25 cellular contexts compared by ENCODE assay signal in the genomic region with DNA sequence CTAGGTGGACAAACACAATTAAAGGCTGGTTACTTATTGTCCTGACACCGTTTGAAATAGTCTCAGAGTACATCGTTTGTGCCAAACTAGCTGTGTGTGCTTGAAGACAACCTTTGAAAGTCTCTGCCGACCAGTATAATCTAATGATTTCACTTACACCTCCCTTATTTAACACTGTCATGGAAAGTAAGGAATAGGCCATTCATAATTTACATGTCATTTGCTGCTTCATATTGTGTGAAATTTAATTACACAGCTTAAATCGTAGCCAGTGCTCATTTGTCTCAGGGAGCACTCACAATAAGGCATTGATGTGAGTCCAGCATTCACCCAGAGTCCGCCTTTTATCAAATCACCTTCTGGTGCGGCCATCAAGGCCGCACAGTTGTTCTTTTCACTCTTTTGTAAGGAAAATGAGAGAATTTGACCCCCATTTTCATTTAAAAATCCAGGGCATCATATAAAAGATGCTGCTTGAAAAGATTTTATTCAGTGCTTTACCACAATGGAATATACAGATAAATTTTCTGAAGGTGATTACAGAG. TPM values are rescaled to one million over a fixed set of nuclear protein-coding genes. Genes with fewer than 3 reads are reported as not detected.
"Had no signal": no experiment of that assay in that cellular context is flagged by ENCODE, and none has a peak within 500 bp of the region (broad histone marks: within the 10 kb centered on the region; RNA-seq: fewer than 3 reads in every experiment).

No MANE protein-coding gene starts in this region.

- H3K4me1 Mint-ChIP-seq: activated CD4-positive, alpha-beta T cell treated with anti-CD3 and anti-CD28 coated beads, Interleukin-2, amount 10 ng/mL, durations not matched to agents 24 days and 14 days; activated CD8-positive, alpha-beta memory T cell treated with anti-CD3 and anti-CD28 coated beads, Interleukin-2, amount 10 ng/mL, durations not matched to agents 7 days and 5 days; activated naive CD4-positive, alpha-beta T cell treated with anti-CD3 and anti-CD28 coated beads, Interleukin-2, amount 10 ng/mL, durations not matched to agents 7 days and 5 days; activated naive CD8-positive, alpha-beta T cell treated with anti-CD3 and anti-CD28 coated beads for 36 hours; activated T-helper 17 cell treated with anti-CD3 and anti-CD28 coated beads, Interleukin-2, amount 50 U/mL, for 72 hours; central memory CD8-positive, alpha-beta T cell; T-helper 17 cell had no signal

- H3K27me3 Mint-ChIP-seq: activated CD4-positive, alpha-beta T cell treated with anti-CD3 and anti-CD28 coated beads, Interleukin-2, amount 10 ng/mL, durations not matched to agents 24 days and 14 days; activated CD8-positive, alpha-beta memory T cell treated with anti-CD3 and anti-CD28 coated beads, Interleukin-2, amount 10 ng/mL, durations not matched to agents 7 days and 5 days; activated naive CD4-positive, alpha-beta T cell treated with anti-CD3 and anti-CD28 coated beads, Interleukin-2, amount 10 ng/mL, durations not matched to agents 7 days and 5 days; activated naive CD8-positive, alpha-beta T cell treated with anti-CD3 and anti-CD28 coated beads for 36 hours; activated T-cell treated with anti-CD3 and anti-CD28 coated beads, Interleukin-2, amount 50 U/mL, for 24 hours; activated T-helper 17 cell treated with anti-CD3 and anti-CD28 coated beads, Interleukin-2, amount 50 U/mL, for 72 hours; central memory CD8-positive, alpha-beta T cell; T-helper 17 cell had no signal

- H3K9me3 Mint-ChIP-seq: activated CD4-positive, alpha-beta T cell treated with anti-CD3 and anti-CD28 coated beads, Interleukin-2, amount 10 ng/mL, durations not matched to agents 24 days and 14 days; activated naive CD4-positive, alpha-beta T cell treated with anti-CD3 and anti-CD28 coated beads, Interleukin-2, amount 10 ng/mL, durations not matched to agents 7 days and 5 days; activated naive CD8-positive, alpha-beta T cell treated with anti-CD3 and anti-CD28 coated beads for 36 hours; activated T-cell treated with anti-CD3 and anti-CD28 coated beads, Interleukin-2, amount 50 U/mL, for 24 hours; activated T-helper 17 cell treated with anti-CD3 and anti-CD28 coated beads, Interleukin-2, amount 50 U/mL, for 72 hours; central memory CD8-positive, alpha-beta T cell; WTC11 had no signal

- H3K36me3 ChIP-seq: adrenal gland had no signal

- H3K4me3 Mint-ChIP-seq: activated CD4-positive, alpha-beta T cell treated with anti-CD3 and anti-CD28 coated beads, Interleukin-2, amount 10 ng/mL, durations not matched to agents 24 days and 14 days; activated CD8-positive, alpha-beta memory T cell treated with anti-CD3 and anti-CD28 coated beads, Interleukin-2, amount 10 ng/mL, durations not matched to agents 7 days and 5 days; activated naive CD4-positive, alpha-beta T cell treated with anti-CD3 and anti-CD28 coated beads, Interleukin-2, amount 10 ng/mL, durations not matched to agents 7 days and 5 days; activated naive CD8-positive, alpha-beta T cell treated with anti-CD3 and anti-CD28 coated beads for 36 hours; activated T-cell treated with anti-CD3 and anti-CD28 coated beads, Interleukin-2, amount 50 U/mL, for 24 hours; activated T-helper 17 cell treated with anti-CD3 and anti-CD28 coated beads, Interleukin-2, amount 50 U/mL, for 72 hours; central memory CD8-positive, alpha-beta T cell; T-helper 17 cell; WTC11 had no signal

- H3K36me3 Mint-ChIP-seq: activated CD8-positive, alpha-beta memory T cell treated with anti-CD3 and anti-CD28 coated beads, Interleukin-2, amount 10 ng/mL, durations not matched to agents 7 days and 5 days; activated naive CD4-positive, alpha-beta T cell treated with anti-CD3 and anti-CD28 coated beads, Interleukin-2, amount 10 ng/mL, durations not matched to agents 7 days and 5 days; activated naive CD8-positive, alpha-beta T cell treated with anti-CD3 and anti-CD28 coated beads for 36 hours; WTC11 had no signal

- H3K4me1 ChIP-seq: adrenal gland, body of pancreas had no signal

- H3K9me3 ChIP-seq: body of pancreas had no signal

- H3K27ac ChIP-seq: adrenal gland, body of pancreas had no signal

- H3K27me3 ChIP-seq: adrenal gland, body of pancreas had no signal

- H3K27ac Mint-ChIP-seq: activated CD4-positive, alpha-beta T cell treated with anti-CD3 and anti-CD28 coated beads, Interleukin-2, amount 10 ng/mL, durations not matched to agents 24 days and 14 days; activated CD8-positive, alpha-beta memory T cell treated with anti-CD3 and anti-CD28 coated beads, Interleukin-2, amount 10 ng/mL, durations not matched to agents 7 days and 5 days; activated naive CD4-positive, alpha-beta T cell treated with anti-CD3 and anti-CD28 coated beads, Interleukin-2, amount 10 ng/mL, durations not matched to agents 7 days and 5 days; activated naive CD8-positive, alpha-beta T cell treated with anti-CD3 and anti-CD28 coated beads for 36 hours; activated T-cell treated with anti-CD3 and anti-CD28 coated beads, Interleukin-2, amount 50 U/mL, for 24 hours; activated T-helper 17 cell treated with anti-CD3 and anti-CD28 coated beads, Interleukin-2, amount 50 U/mL, for 72 hours; T-helper 17 cell; WTC11 had no signal

- H3K4me3 ChIP-seq: adrenal gland, body of pancreas had no signal

- ATAC-seq: activated CD8-positive, alpha-beta memory T cell treated with anti-CD3 and anti-CD28 coated beads, Interleukin-2, amount 10 ng/mL, durations not matched to agents 7 days and 5 days; activated T-helper 17 cell treated with anti-CD3 and anti-CD28 coated beads, Interleukin-2, amount 50 U/mL, for 72 hours; body of pancreas; T-helper 17 cell; WTC11 had no signal

- DNase-seq: activated CD4-positive, alpha-beta T cell treated with anti-CD3 and anti-CD28 coated beads, Interleukin-2, amount 10 ng/mL, durations not matched to agents 24 days and 14 days; activated CD4-positive, alpha-beta T cell treated with anti-CD3 and anti-CD28 coated beads, Interleukin-2, amount 50 U/mL, for 48 hours; activated CD4-positive, CD25-positive, alpha-beta regulatory T cell treated with anti-CD3 and anti-CD28 coated beads, Interleukin-2, amount 50 U/mL, for 72 hours; activated CD8-positive, alpha-beta memory T cell treated with anti-CD3 and anti-CD28 coated beads, Interleukin-2, amount 10 ng/mL, durations not matched to agents 7 days and 5 days; activated gamma-delta T cell; activated naive CD4-positive, alpha-beta T cell treated with anti-CD3 and anti-CD28 coated beads, Interleukin-2, amount 10 ng/mL, durations not matched to agents 7 days and 5 days; activated naive CD8-positive, alpha-beta T cell treated with anti-CD3 and anti-CD28 coated beads for 36 hours; activated T-cell treated with anti-CD3 and anti-CD28 coated beads, Interleukin-2, amount 50 U/mL, for 24 hours; adrenal gland; body of pancreas; IMR-90; Kasumi-1; KBM-7; NCI-H146; NCI-H187 treated with DMSO at 0.1 percent for 48 hours; NCI-H2081 treated with DMSO at 0.1 percent for 48 hours; NCI-H226; NCI-H748 treated with DMSO at 0.1 percent for 48 hours; SIG-M5; T-helper 17 cell; T-helper 9 cell had no signal

RNA-seq across cellular contexts. Expression of a gene that starts 46.9 kb away (rescaled TPM):
- total RNA-seq: activated CD4-positive, alpha-beta T cell treated with anti-CD3 and anti-CD28 coated beads, Interleukin-2, amount 10 ng/mL, durations not matched to agents 24 days and 14 days; activated CD8-positive, alpha-beta memory T cell treated with anti-CD3 and anti-CD28 coated beads, Interleukin-2, amount 10 ng/mL, durations not matched to agents 7 days and 5 days; activated naive CD8-positive, alpha-beta T cell treated with anti-CD3 and anti-CD28 coated beads for 36 hours; activated T-helper 17 cell treated with anti-CD3 and anti-CD28 coated beads, Interleukin-2, amount 50 U/mL, for 72 hours; IMR-90; OCI-LY7; T-helper 17 cell had no signal
- polyA plus RNA-seq: IMR-90 had no signal
